Comparison of ENCODE assay signal across 8 cellular contexts in genomic region chr1:32650157-32650751, GRCh38. TPM values are rescaled to one million over a fixed set of nuclear protein-coding genes. Genes with fewer than 3 reads are reported as not detected.
DNase-seq lines count a peak whose midpoint lies in the region; ATAC-seq and TF ChIP-seq lines count a peak whose summit lies in the region.

ZBTB8OS (minus strand) TSS chr1:32650550; CDS start chr1:32650529, 21 bp downstream.

- no peak for TF ChIP-seq CTCF in fibroblast of lung (conservative IDR thresholded peaks at IDR 0.05 in 1 of 2, IDR thresholded peaks at IDR 0.05 in 1 of 2; ENCODE audit: low read depth in 1 of 2, low read length in 2 of 2)

- H3K4me1 ChIP-seq in fibroblast of lung (ENCODE audit: control insufficient read depth, extremely low read depth, insufficient read depth, low read length) = peaks cover 2% of the 10 kb centered on the region
- peaks cover 38 to 39% of the 10 kb centered on the region in 2 donors for H3K4me1 ChIP-seq in naive thymus-derived CD4-positive, alpha-beta T cell (ENCODE audit: control insufficient read depth in 2 of 2, insufficient read depth in 2 of 2, low read length in 2 of 2)

- no peaks in the 10 kb centered on the region for H4K20me1 ChIP-seq in fibroblast of lung (ENCODE audit: control insufficient read depth, extremely low read depth, insufficient read depth, low read length)

- H3K4me1 Mint-ChIP-seq in activated T-helper 1 cell treated with anti-CD3 and anti-CD28 coated beads, Interleukin-12 subunit alpha, Interleukin-12 subunit beta, Interleukin-2, Interleukin-4 antibody, amounts not matched to agents 30 ng/mL and 10 ng/mL and 1 ng/mL, durations not matched to agents 14 hours and 24 hours and 36 hours (ENCODE audit: low read depth) = peaks cover 48% of the 10 kb centered on the region
- peaks cover 22 to 73% (median 60%) of the 10 kb centered on the region in 7 donors for H3K4me1 Mint-ChIP-seq in naive thymus-derived CD4-positive, alpha-beta T cell
- peaks cover 16 to 56% of the 10 kb centered on the region in 2 donors for H3K4me1 Mint-ChIP-seq in stimulated activated naive B cell treated with anti-CD40 and anti-IgM and Interleukin-4, amounts not matched to agents 10 μg/mL and 1 μg/mL and 100 μg/mL, for 72 hours

- H3K79me2 ChIP-seq in fibroblast of lung (ENCODE audit: control insufficient read depth, insufficient read depth, low read length) = peaks cover 58% of the 10 kb centered on the region

- POLR2A ChIA-PET in naive thymus-derived CD4-positive, alpha-beta T cell (lab: Charles Lee) = interaction anchor here (0.6 to 1.7 kb wide), 15 partner anchors 8 to 629 kb away, joined by 3 to 10 read pairs (median 3); partner anchors contain the start of genes BSDC1, RNF19B, S100PBP and TMEM39B

- CTCF ChIA-PET in naive thymus-derived CD4-positive, alpha-beta T cell (lab: Charles Lee) = interaction anchor here (1.2 kb wide), 1 partner anchor 477 kb away, joined by 3 read pairs; no protein-coding TSS in a partner anchor

- H3K27me3 Mint-ChIP-seq in activated T-helper 1 cell treated with anti-CD3 and anti-CD28 coated beads, Interleukin-12 subunit alpha, Interleukin-12 subunit beta, Interleukin-2, Interleukin-4 antibody, amounts not matched to agents 30 ng/mL and 10 ng/mL and 1 ng/mL, durations not matched to agents 14 hours and 24 hours and 36 hours (ENCODE audit: insufficient read depth) = peaks cover 2% of the 10 kb centered on the region
- H3K27me3 Mint-ChIP-seq in naive thymus-derived CD4-positive, alpha-beta T cell = peaks cover 0 to 2% (median 0%) of the 10 kb centered on the region in 5 donors
- H3K27me3 Mint-ChIP-seq in stimulated activated naive B cell treated with anti-CD40 and anti-IgM and Interleukin-4, amounts not matched to agents 10 μg/mL and 1 μg/mL and 100 μg/mL, for 72 hours = no peaks in the 10 kb centered on the region

- peaks cover 39% of the 10 kb centered on the region for H3K36me3 Mint-ChIP-seq in activated T-helper 1 cell treated with anti-CD3 and anti-CD28 coated beads, Interleukin-12 subunit alpha, Interleukin-12 subunit beta, Interleukin-2, Interleukin-4 antibody, amounts not matched to agents 30 ng/mL and 10 ng/mL and 1 ng/mL, durations not matched to agents 14 hours and 24 hours and 36 hours (ENCODE audit: low read depth)
- H3K36me3 Mint-ChIP-seq in naive thymus-derived CD4-positive, alpha-beta T cell = peaks cover 0 to 31% (median 14%) of the 10 kb centered on the region in 5 donors
- peaks cover 24 to 34% of the 10 kb centered on the region in 2 donors for H3K36me3 Mint-ChIP-seq in stimulated activated naive B cell treated with anti-CD40 and anti-IgM and Interleukin-4, amounts not matched to agents 10 μg/mL and 1 μg/mL and 100 μg/mL, for 72 hours

- peak within 1 kb of the TSS; percentile 78 to 99 (median 80) for H3K4me3 ChIP-seq in fibroblast of lung (replicated peaks in 1 of 4; ENCODE audit: control extremely low read depth in 1 of 4, insufficient read depth in 1 of 4, low read depth in 3 of 4, low read length in 4 of 4)
- peak within 1 kb of the TSS; percentile 87 for H3K4me3 ChIP-seq in naive thymus-derived CD4-positive, alpha-beta T cell (ENCODE audit: low read length)

- peak within 1 kb of the TSS; percentile 93 for H2AFZ ChIP-seq in fibroblast of lung (ENCODE audit: low read length)

- no peaks in the 10 kb centered on the region for H3K27me3 ChIP-seq in fibroblast of lung (ENCODE audit: control insufficient read depth, insufficient read depth, low read length)
- H3K27me3 ChIP-seq in naive thymus-derived CD4-positive, alpha-beta T cell (ENCODE audit: control insufficient read depth in 2 of 2, insufficient read depth in 2 of 2, low read length in 2 of 2) = no peaks in the 10 kb centered on the region

- no peaks in the 10 kb centered on the region for H3K9me3 ChIP-seq in fibroblast of lung (ENCODE audit: control insufficient read depth, insufficient read depth, low read depth, low read length)
- no peaks in the 10 kb centered on the region for H3K9me3 ChIP-seq in naive thymus-derived CD4-positive, alpha-beta T cell (ENCODE audit: control insufficient read depth in 2 of 3, low read length in 3 of 3)

- peak within 1 kb of the TSS; percentile 97 for H3K4me2 ChIP-seq in fibroblast of lung (ENCODE audit: extremely low read depth, insufficient read depth, low read length)

- no peaks in the 10 kb centered on the region for H3K9me3 Mint-ChIP-seq in activated T-helper 1 cell treated with anti-CD3 and anti-CD28 coated beads, Interleukin-12 subunit alpha, Interleukin-12 subunit beta, Interleukin-2, Interleukin-4 antibody, amounts not matched to agents 30 ng/mL and 10 ng/mL and 1 ng/mL, durations not matched to agents 14 hours and 24 hours and 36 hours
- H3K9me3 Mint-ChIP-seq in naive thymus-derived CD4-positive, alpha-beta T cell = no peaks in the 10 kb centered on the region
- no peaks in the 10 kb centered on the region for H3K9me3 Mint-ChIP-seq in stimulated activated naive B cell treated with anti-CD40 and anti-IgM and Interleukin-4, amounts not matched to agents 10 μg/mL and 1 μg/mL and 100 μg/mL, for 72 hours

- H3K36me3 ChIP-seq in fibroblast of lung (ENCODE audit: control insufficient read depth, insufficient read depth, low read length) = peaks cover 2% of the 10 kb centered on the region
- peaks cover 0 to 16% (median 11%) of the 10 kb centered on the region in 3 experiments for H3K36me3 ChIP-seq in naive thymus-derived CD4-positive, alpha-beta T cell (ENCODE audit: control insufficient read depth in 2 of 3, insufficient read depth in 3 of 3, low read length in 3 of 3)

- peak; percentile 55 for ATAC-seq in GM21737 (IDR thresholded peaks at IDR 0.05; ENCODE audit: unreplicated experiment)
- peak; percentile 82 for ATAC-seq in naive thymus-derived CD4-positive, alpha-beta T cell
- ATAC-seq in stimulated activated naive B cell treated with anti-CD40 and anti-IgM and Interleukin-4, amounts not matched to agents 10 μg/mL and 1 μg/mL and 100 μg/mL, for 72 hours (replicated peaks) = peak; percentile 83 to 84

- peak; percentile 93 for DNase-seq in DMS53 treated with DMSO at 0.1 percent for 48 hours (lab: John Stamatoyannopoulos, UW; ENCODE audit: unreplicated experiment)
- peak; percentile 98 for DNase-seq in Kasumi-1 (lab: John Stamatoyannopoulos, UW)
- DNase-seq in RPMI7951 (ENCODE audit: low read depth) = peak; percentile 93
- peak; percentile 85 for DNase-seq in activated T-helper 1 cell treated with anti-CD3 and anti-CD28 coated beads, Interleukin-12 subunit alpha, Interleukin-12 subunit beta, Interleukin-2, Interleukin-4 antibody, amounts not matched to agents 30 ng/mL and 10 ng/mL and 1 ng/mL, durations not matched to agents 14 hours and 24 hours and 36 hours (ENCODE audit: low spot score)
- peak; percentile 93 to 94 for DNase-seq in fibroblast of lung (ENCODE audit: low read depth in 2 of 2)
- peak; percentile 63 to 93 (median 88) for DNase-seq in naive thymus-derived CD4-positive, alpha-beta T cell
- DNase-seq in stimulated activated naive B cell treated with anti-CD40 and anti-IgM and Interleukin-4, amounts not matched to agents 10 μg/mL and 1 μg/mL and 100 μg/mL, for 72 hours = peak; percentile 87

- peak within 1 kb of the TSS; percentile 100 for H3K27ac Mint-ChIP-seq in activated T-helper 1 cell treated with anti-CD3 and anti-CD28 coated beads, Interleukin-12 subunit alpha, Interleukin-12 subunit beta, Interleukin-2, Interleukin-4 antibody, amounts not matched to agents 30 ng/mL and 10 ng/mL and 1 ng/mL, durations not matched to agents 14 hours and 24 hours and 36 hours
- H3K27ac Mint-ChIP-seq in naive thymus-derived CD4-positive, alpha-beta T cell = peak within 1 kb of the TSS; percentile 97 to 100 (median 99)
- H3K27ac Mint-ChIP-seq in stimulated activated naive B cell treated with anti-CD40 and anti-IgM and Interleukin-4, amounts not matched to agents 10 μg/mL and 1 μg/mL and 100 μg/mL, for 72 hours = peak within 1 kb of the TSS; percentile 99

- peak within 1 kb of the TSS; percentile 94 for H3K4me3 Mint-ChIP-seq in activated T-helper 1 cell treated with anti-CD3 and anti-CD28 coated beads, Interleukin-12 subunit alpha, Interleukin-12 subunit beta, Interleukin-2, Interleukin-4 antibody, amounts not matched to agents 30 ng/mL and 10 ng/mL and 1 ng/mL, durations not matched to agents 14 hours and 24 hours and 36 hours
- peak within 1 kb of the TSS; percentile 91 to 99 (median 94) for H3K4me3 Mint-ChIP-seq in naive thymus-derived CD4-positive, alpha-beta T cell
- peak within 1 kb of the TSS; percentile 91 to 95 for H3K4me3 Mint-ChIP-seq in stimulated activated naive B cell treated with anti-CD40 and anti-IgM and Interleukin-4, amounts not matched to agents 10 μg/mL and 1 μg/mL and 100 μg/mL, for 72 hours

- H3K27ac ChIP-seq in fibroblast of lung (ENCODE audit: insufficient read depth, low read length) = peak within 1 kb of the TSS; percentile 98
- H3K27ac ChIP-seq in naive thymus-derived CD4-positive, alpha-beta T cell (ENCODE audit: low read depth, low read length) = peak within 1 kb of the TSS; percentile 86

- H3K9ac ChIP-seq in fibroblast of lung (ENCODE audit: insufficient read depth, low read length) = peak within 1 kb of the TSS; percentile 92

- intact Hi-C loops in activated T-helper 1 cell treated with anti-CD3 and anti-CD28 coated beads, Interleukin-12 subunit alpha, Interleukin-12 subunit beta, Interleukin-2, Interleukin-4 antibody, amounts not matched to agents 30 ng/mL and 10 ng/mL and 1 ng/mL, durations not matched to agents 14 hours and 24 hours and 36 hours (cut with micrococcal nuclease) = loop anchor here (1.0 to 5.0 kb wide), 6 partner anchors 27 to 1353 kb away; partner anchors contain the start of genes HDAC1, SNRNP40, TMEM39B and ZCCHC17
- intact Hi-C loops in naive thymus-derived CD4-positive, alpha-beta T cell (cut with micrococcal nuclease) = loop anchor here (1.0 to 2.0 kb wide), 21 partner anchors 37 to 1931 kb away; partner anchors contain the start of genes PEF1 (in 2 of the 2), S100PBP (in 2 of the 2), YARS1 (in 2 of the 2) and ZNF362 (in 2 of the 2)

RNA-seq across cellular contexts. Expression of gene ZBTB8OS, which starts in this region (rescaled TPM):
- 62.4 and 83.5 TPM in 2 replicates for total RNA-seq in RPMI7951 (2014; rRNA removed; shearing (Covaris generic))
- 49.7 and 53.3 TPM in 2 replicates for total RNA-seq in activated T-helper 1 cell treated with anti-CD3 and anti-CD28 coated beads, Interleukin-12 subunit alpha, Interleukin-12 subunit beta, Interleukin-2, Interleukin-4 antibody, amounts not matched to agents 30 ng/mL and 10 ng/mL and 1 ng/mL, durations not matched to agents 14 hours and 24 hours and 36 hours
- 37.8 and 38.0 TPM in 2 replicates for total RNA-seq in fibroblast of lung
- 72.6 and 92.3 TPM in 2 replicates for polyA plus RNA-seq in fibroblast of lung
- polyA plus RNA-seq in fibroblast of lung (2012) = 53.2 and 63.8 TPM in 2 replicates
- 0.70 and 3.7 TPM in 2 replicates for polyA minus RNA-seq in fibroblast of lung (ENCODE audit: low replicate concordance)
- total RNA-seq in naive thymus-derived CD4-positive, alpha-beta T cell = 10 to 100 TPM; 35.5 to 58.8 (median 47.4) TPM
- 10 to 100 TPM; 49.8 to 65.9 TPM for polyA plus RNA-seq in naive thymus-derived CD4-positive, alpha-beta T cell

Comparison
In these comparisons a context has a peak if more than half of its experiments do, and no peak if none do; other contexts are left out.
1. Peak in every context shown above with its lines: DNase-seq, ATAC-seq, H3K4me3 ChIP-seq and H3K27ac ChIP-seq.